In genomic region chr18:5630057-5630765, GRCh38 we compare ENCODE assay signal across 9 cellular contexts.
A peak's percentile ranks its signal among the peaks of the same experiment; 100 is the strongest.
DNase-seq lines count a peak whose midpoint lies in the region; ATAC-seq and TF ChIP-seq lines count a peak whose summit lies in the region.
"Had no signal": no experiment of that assay in that cellular context is flagged by ENCODE, and none has a peak within 500 bp of the region (broad histone marks: within the 10 kb centered on the region; RNA-seq: fewer than 3 reads in every experiment).

No MANE protein-coding gene starts in this region.

- no peak overlapping the region for H3K4me3 Mint-ChIP-seq in CD8-positive, alpha-beta T cell

- no peak overlapping the region for H3K27ac Mint-ChIP-seq in CD8-positive, alpha-beta T cell

- H3K4me3 ChIP-seq in body of pancreas (peak overlapping the region; percentile 15 to 33), iPS-18c (ENCODE audit: insufficient read depth, low read depth, low read length) (peak overlapping the region; percentile 63)
- no peak overlapping the region for H3K4me3 ChIP-seq in CD8-positive, alpha-beta T cell (ENCODE audit: low read depth, low read length)
- H3K4me3 ChIP-seq: BLaER1 had no signal

- peak overlapping the region in 3 of 4 donors; percentile 17 to 52 (median 23) for H3K27ac ChIP-seq in body of pancreas
- H3K27ac ChIP-seq in CD8-positive, alpha-beta T cell (ENCODE audit: low read depth, low read length), result no peak overlapping the region
- H3K27ac ChIP-seq: BLaER1 had no signal

- ATAC-seq in HG02885 (IDR thresholded peaks at IDR 0.05; ENCODE audit: poor library complexity, unreplicated experiment) (peak; percentile 78), body of pancreas (peak; percentile 88), sciatic nerve (peak; percentile 89)
- ATAC-seq in CD8-positive, alpha-beta T cell, result no peak

- no peaks in the 10 kb centered on the region for H3K36me3 Mint-ChIP-seq in CD8-positive, alpha-beta T cell

- peaks cover 0 to 6% of the 10 kb centered on the region in 2 donors for H3K27me3 ChIP-seq in body of pancreas
- H3K27me3 ChIP-seq in CD8-positive, alpha-beta T cell (ENCODE audit: insufficient read depth, low read length), result no peaks in the 10 kb centered on the region
- H3K27me3 ChIP-seq: BLaER1 had no signal

- TF ChIP-seq POLR2A in body of pancreas (IDR thresholded peaks at IDR 0.05), result peak; percentile 26 to 52 (median 48)

- POLR2A ChIA-PET in CD8-positive, alpha-beta T cell (lab: Charles Lee), result no interaction called here

- intact Hi-C loops in body of pancreas (cut with DNase I) (no loop called here), sciatic nerve (cut with DNase I) (no loop called here)
- intact Hi-C loops in CD8-positive, alpha-beta T cell (cut with DNase I, micrococcal nuclease), result no loop called here

- DNase-seq in NCI-H2081 (lab: John Stamatoyannopoulos, UW) (peak; percentile 88 to 93), NCI-H2081 treated with DMSO at 0.1 percent for 48 hours (lab: John Stamatoyannopoulos, UW) (no peak), NCI-H526 (lab: John Stamatoyannopoulos, UW) (peak; percentile 58 to 91), body of pancreas (peak; percentile 75 to 86 (median 78)), sciatic nerve (ENCODE audit: low spot score) (peak; percentile 79)
- DNase-seq in CD8-positive, alpha-beta T cell, result no peak

- H3K4me1 Mint-ChIP-seq in CD8-positive, alpha-beta T cell (ENCODE audit: low read depth), result peaks cover 5% of the 10 kb centered on the region

- WGBS in body of pancreas, 2 donors, result 0% methylated on average over 3 to 63 of the region's 72 CpGs

- H3K36me3 ChIP-seq in body of pancreas (replicated peaks in 1 of 2; ENCODE audit: insufficient read depth in 1 of 2, low read depth in 2 of 2), result no peaks in the 10 kb centered on the region
- H3K36me3 ChIP-seq in CD8-positive, alpha-beta T cell (ENCODE audit: insufficient read depth, low read length), result no peaks in the 10 kb centered on the region
- H3K36me3 ChIP-seq: BLaER1 had no signal

- H3K9me3 Mint-ChIP-seq in CD8-positive, alpha-beta T cell, result no peaks in the 10 kb centered on the region

- peaks cover 29% of the 10 kb centered on the region for H3K4me1 ChIP-seq in body of pancreas
- H3K4me1 ChIP-seq in CD8-positive, alpha-beta T cell (ENCODE audit: insufficient read depth, low read length), result no peaks in the 10 kb centered on the region
- H3K4me1 ChIP-seq: BLaER1 had no signal

- CTCF ChIA-PET in CD8-positive, alpha-beta T cell (lab: Charles Lee), result no interaction called here

- peak in 1 of 7 experiments; percentile 10 for TF ChIP-seq CTCF in body of pancreas (IDR thresholded peaks at IDR 0.05)
- no peak for TF ChIP-seq CTCF in CD8-positive, alpha-beta T cell (IDR thresholded peaks at IDR 0.05)

- H3K27me3 Mint-ChIP-seq in CD8-positive, alpha-beta T cell (ENCODE audit: low read depth), result peaks cover 28% of the 10 kb centered on the region

- H3K9me3 ChIP-seq in body of pancreas, result no peaks in the 10 kb centered on the region
- H3K9me3 ChIP-seq in iPS-18c (ENCODE audit: control insufficient read depth, insufficient read depth, low read length), result no peaks in the 10 kb centered on the region
- no peaks in the 10 kb centered on the region for H3K9me3 ChIP-seq in CD8-positive, alpha-beta T cell (ENCODE audit: low read length)

Comparison
In these comparisons a context has a peak if more than half of its experiments do, and no peak if none do; other contexts are left out.
1. DNase-seq: peak in NCI-H2081 (2 of 2), NCI-H526 (2 of 2), body of pancreas (4 of 4) and sciatic nerve (single experiment); none in NCI-H2081 treated with DMSO at 0.1 percent for 48 hours (single experiment) and CD8-positive, alpha-beta T cell (0 of 7).